ENCODE assay signal across 1 cellular context in genomic region chr7:127793582-127793981, GRCh38.
TF ChIP-seq lines count a peak whose summit lies in the region.

No MANE protein-coding gene starts in this region.

TF ChIP-seq in SK-N-SH treated with all-trans-retinoic acid at 6 μM for 48 hours, 23 proteins besides CTCF, POLR2A, EP300 and RAD21 (continued from another document):
- no peak for TF ChIP-seq TSHZ2 (CRISPR knock-in tag; IDR thresholded peaks at IDR 0.05)
- TF ChIP-seq ZNF8 (CRISPR knock-in tag; IDR thresholded peaks at IDR 0.05): no peak
- TF ChIP-seq PATZ1 (CRISPR knock-in tag; IDR thresholded peaks at IDR 0.05; ENCODE audit: borderline replicate concordance): no peak
- TF ChIP-seq CSDC2 (CRISPR knock-in tag; IDR thresholded peaks at IDR 0.05): no peak
- TF ChIP-seq ZC3H10 (CRISPR knock-in tag; IDR thresholded peaks at IDR 0.05): no peak
- no peak for TF ChIP-seq ISL1 (CRISPR knock-in tag; IDR thresholded peaks at IDR 0.05)
- no peak for TF ChIP-seq BACH2 (CRISPR knock-in tag; IDR thresholded peaks at IDR 0.05; ENCODE audit: borderline replicate concordance)
- no peak for TF ChIP-seq SNAI2 (CRISPR knock-in tag; IDR thresholded peaks at IDR 0.05)
- no peak for TF ChIP-seq TOX (CRISPR knock-in tag; IDR thresholded peaks at IDR 0.05; ENCODE audit: borderline replicate concordance)
- TF ChIP-seq ZNF565 (CRISPR knock-in tag; conservative IDR thresholded peaks at IDR 0.05; ENCODE audit: low read depth): no peak
